Comparison of ENCODE assay signal across 1 cellular context in genomic region chr1:202966006-202966904, GRCh38.
TF ChIP-seq lines count a peak whose summit lies in the region.

No MANE protein-coding gene starts in this region.

TF ChIP-seq in K562, 482 proteins besides CTCF, POLR2A, EP300 and RAD21:
- TF ChIP-seq ZBTB40 (IDR thresholded peaks at IDR 0.05) (peak; percentile 35; the same call in 1 of the 2 replicates), ZBTB40 (CRISPR knock-in tag; IDR thresholded peaks at IDR 0.05) (no peak), ZFX (CRISPR knock-in tag; IDR thresholded peaks at IDR 0.05) (no peak), ZNF444 (CRISPR knock-in tag; IDR thresholded peaks at IDR 0.05) (no peak), CHD1 (IDR thresholded peaks at IDR 0.05; ENCODE audit: low read length) (peak; percentile 51), TSC22D4 (tag; IDR thresholded peaks at IDR 0.05) (no peak), GABPB1 (CRISPR knock-in tag; IDR thresholded peaks at IDR 0.05) (peak; percentile 10; the same call in 1 of the 2 replicates), ZNF143 (CRISPR knock-in tag; IDR thresholded peaks at IDR 0.05) (0 out of 2 replicates have a peak, but pooled peaks have one; percentile 33), ZNF407 (IDR thresholded peaks at IDR 0.05; ENCODE audit: low read depth) (0 out of 2 replicates have a peak, but pooled peaks have one; percentile 10), FOXM1 (IDR thresholded peaks at IDR 0.05; ENCODE audit: low read depth) (no peak), FOXM1 (CRISPR knock-in tag; IDR thresholded peaks at IDR 0.05; ENCODE audit: low read depth) (no peak), GABPB2 (CRISPR knock-in tag; conservative IDR thresholded peaks at IDR 0.05) (no peak), FOXP1 (CRISPR knock-in tag; IDR thresholded peaks at IDR 0.05) (0 out of 2 replicates have a peak, but pooled peaks have one; percentile 30), HNRNPUL1 (IDR thresholded peaks at IDR 0.05; ENCODE audit: low read length) (no peak), CEBPG (CRISPR knock-in tag; IDR thresholded peaks at IDR 0.05) (0 out of 2 replicates have a peak, but pooled peaks have one; percentile 24), CEBPG (tag; conservative IDR thresholded peaks at IDR 0.05 in 1 of 2, IDR thresholded peaks at IDR 0.05 in 1 of 2) (no peak), BHLHE40 (IDR thresholded peaks at IDR 0.05; ENCODE audit: low read length) (0 out of 2 replicates have a peak, but pooled peaks have one; percentile 1), STAG1 (CRISPR knock-in tag; IDR thresholded peaks at IDR 0.05; ENCODE audit: borderline replicate concordance) (peak; percentile 49), GTF2E2 (tag; IDR thresholded peaks at IDR 0.05) (0 out of 2 replicates have a peak, but pooled peaks have one; percentile 50), DDX20 (tag; IDR thresholded peaks at IDR 0.05; ENCODE audit: low read depth) (no peak), SRSF1 (IDR thresholded peaks at IDR 0.05; ENCODE audit: low read depth, low read length) (no peak), ZNF282 (CRISPR knock-in tag; IDR thresholded peaks at IDR 0.05) (no peak)
